ENCODE assay signal across 1 cellular context in genomic region chr7:2688409-2689342, GRCh38.
TF ChIP-seq lines count a peak whose summit lies in the region.

No MANE protein-coding gene starts in this region.

TF ChIP-seq in HepG2, 621 proteins besides CTCF, POLR2A, EP300 and RAD21:
- TF ChIP-seq, protein P1, sequence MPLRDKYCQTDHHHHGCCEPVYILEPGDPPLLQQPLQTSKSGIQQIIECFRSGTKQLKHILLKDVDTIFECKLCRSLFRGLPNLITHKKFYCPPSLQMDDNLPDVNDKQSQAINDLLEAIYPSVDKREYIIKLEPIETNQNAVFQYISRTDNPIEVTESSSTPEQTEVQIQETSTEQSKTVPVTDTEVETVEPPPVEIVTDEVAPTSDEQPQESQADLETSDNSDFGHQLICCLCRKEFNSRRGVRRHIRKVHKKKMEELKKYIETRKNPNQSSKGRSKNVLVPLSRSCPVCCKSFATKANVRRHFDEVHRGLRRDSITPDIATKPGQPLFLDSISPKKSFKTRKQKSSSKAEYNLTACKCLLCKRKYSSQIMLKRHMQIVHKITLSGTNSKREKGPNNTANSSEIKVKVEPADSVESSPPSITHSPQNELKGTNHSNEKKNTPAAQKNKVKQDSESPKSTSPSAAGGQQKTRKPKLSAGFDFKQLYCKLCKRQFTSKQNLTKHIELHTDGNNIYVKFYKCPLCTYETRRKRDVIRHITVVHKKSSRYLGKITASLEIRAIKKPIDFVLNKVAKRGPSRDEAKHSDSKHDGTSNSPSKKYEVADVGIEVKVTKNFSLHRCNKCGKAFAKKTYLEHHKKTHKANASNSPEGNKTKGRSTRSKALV (CRISPR knock-in tag; IDR thresholded peaks at IDR 0.05): peak; percentile 81
- TF ChIP-seq CEBPB (IDR thresholded peaks at IDR 0.05; ENCODE audit: borderline replicate concordance, low read depth, low read length) (no peak), EZH2 (conservative IDR thresholded peaks at IDR 0.05; ENCODE audit: low read depth, low read length) (peak; percentile 92; the same call in 1 of the 2 replicates)
